In the genomic region with DNA sequence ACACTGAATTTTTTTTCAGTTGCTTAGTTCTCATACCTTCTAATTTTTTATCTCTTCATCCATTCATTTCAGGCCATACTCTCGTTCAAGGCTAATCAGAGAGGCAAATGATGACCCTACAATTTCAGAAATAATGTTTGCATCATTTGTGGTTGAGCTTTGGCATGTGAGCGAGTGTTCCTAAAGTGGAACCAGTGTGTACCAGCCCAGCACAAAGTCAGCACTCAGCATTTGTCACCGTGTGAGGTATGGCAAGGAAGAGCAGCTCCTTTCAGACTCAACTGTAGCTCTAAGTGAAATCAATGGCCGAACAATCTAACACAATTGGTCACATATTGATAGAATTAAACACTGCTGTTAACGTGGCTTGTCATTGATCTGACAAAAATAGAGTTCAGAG, we compare ENCODE assay signal across 23 cellular contexts.
"Had no signal": no experiment of that assay in that cellular context is flagged by ENCODE, and none has a peak within 500 bp of the region (broad histone marks: within the 10 kb centered on the region; RNA-seq: fewer than 3 reads in every experiment).

No MANE protein-coding gene starts in this region.

- H3K9me3 ChIP-seq: esophagus muscularis mucosa, gastroesophageal sphincter, left lung, lower lobe of right lung, mucosa of descending colon had no signal

- H3K4me1 ChIP-seq: esophagus muscularis mucosa, foreskin keratinocyte, gastroesophageal sphincter, heart right ventricle, left lung, lower lobe of right lung had no signal

- FAIRE-seq: colon, endothelial cell of umbilical vein, frontal cortex, islet of Langerhans, keratinocyte had no signal

- H3K4me3 ChIP-seq: coronary artery, esophagus muscularis mucosa, gastroesophageal sphincter, heart right ventricle, left lung, lower lobe of right lung, mucosa of descending colon had no signal

- ATAC-seq: gastroesophageal sphincter, heart right ventricle, left cardiac atrium, left ventricle myocardium superior, mucosa of descending colon had no signal

- H3K27me3 ChIP-seq: foreskin keratinocyte had no signal

- DNase-seq: dermis blood vessel endothelial cell; dorsolateral prefrontal cortex; effector CD4-positive, alpha-beta T cell; effector memory CD4-positive, alpha-beta T cell; head of caudate nucleus; heart right ventricle; hippocampal formation; left cardiac atrium; left lung; left ventricle myocardium superior; lower lobe of right lung; mesenchymal stem cell; mucosa of descending colon; naive B cell had no signal

- H3K27ac ChIP-seq: coronary artery, dorsolateral prefrontal cortex, esophagus muscularis mucosa, foreskin keratinocyte, gastroesophageal sphincter, heart right ventricle, left lung, lower lobe of right lung had no signal

- H3K36me3 ChIP-seq: esophagus muscularis mucosa, gastroesophageal sphincter, heart right ventricle, left lung, lower lobe of right lung had no signal
